In the genomic region with DNA sequence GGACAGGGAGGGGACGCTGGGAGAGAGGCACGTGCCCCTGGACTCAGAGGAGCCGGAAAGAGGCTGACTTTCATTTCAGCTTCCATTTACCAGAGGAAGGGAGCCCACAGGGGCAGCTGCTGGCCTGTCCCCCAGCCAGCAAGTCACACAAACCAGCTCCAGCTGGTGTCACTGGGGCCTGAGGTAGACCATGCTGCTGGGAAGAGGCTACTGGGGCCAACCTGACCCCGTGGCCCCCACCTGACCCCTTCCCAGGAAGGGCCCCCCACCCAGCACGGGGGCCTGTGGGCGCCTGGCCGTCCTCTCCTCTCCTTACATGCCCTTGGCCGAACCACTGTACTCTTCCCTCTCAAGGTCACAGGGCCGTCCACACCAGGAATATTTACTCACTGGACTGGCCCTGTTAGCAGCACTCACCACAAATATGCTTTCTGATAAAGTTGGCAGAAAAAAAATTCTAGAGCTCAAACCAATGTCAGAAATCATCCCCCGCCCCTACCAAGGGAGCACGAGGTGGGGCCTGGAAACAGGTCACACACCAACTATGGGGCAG, we compare ENCODE assay signal across 1 cellular context.
TF ChIP-seq lines count a peak whose summit lies in the region.

No MANE protein-coding gene starts in this region.

TF ChIP-seq in HepG2, 621 proteins besides CTCF, POLR2A, EP300 and RAD21 (continued from another document and continues in another):
- TF ChIP-seq, protein P1, sequence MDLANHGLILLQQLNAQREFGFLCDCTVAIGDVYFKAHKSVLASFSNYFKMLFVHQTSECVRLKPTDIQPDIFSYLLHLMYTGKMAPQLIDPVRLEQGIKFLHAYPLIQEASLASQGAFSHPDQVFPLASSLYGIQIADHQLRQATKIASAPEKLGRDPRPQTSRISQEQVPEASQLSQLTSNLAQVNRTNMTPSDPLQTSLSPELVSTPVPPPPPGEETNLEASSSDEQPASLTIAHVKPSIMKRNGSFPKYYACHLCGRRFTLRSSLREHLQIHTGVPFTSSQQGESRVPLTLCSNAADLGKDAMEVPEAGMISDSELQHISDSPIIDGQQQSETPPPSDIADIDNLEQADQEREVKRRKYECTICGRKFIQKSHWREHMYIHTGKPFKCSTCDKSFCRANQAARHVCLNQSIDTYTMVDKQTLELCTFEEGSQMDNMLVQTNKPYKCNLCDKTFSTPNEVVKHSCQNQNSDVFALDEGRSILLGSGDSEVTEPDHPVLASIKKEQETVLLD (CRISPR knock-in tag; IDR thresholded peaks at IDR 0.05; ENCODE audit: low read depth): no peak
- TF ChIP-seq ZNF547 (CRISPR knock-in tag; IDR thresholded peaks at IDR 0.05): no peak
- no peak for TF ChIP-seq PHF5A (CRISPR knock-in tag; IDR thresholded peaks at IDR 0.05; ENCODE audit: low read depth, unreplicated experiment)
- no peak for TF ChIP-seq ZNF572 (CRISPR knock-in tag; IDR thresholded peaks at IDR 0.05)
- TF ChIP-seq ZNF326 (CRISPR knock-in tag; IDR thresholded peaks at IDR 0.05; ENCODE audit: borderline replicate concordance): no peak
- TF ChIP-seq HNRNPLL (IDR thresholded peaks at IDR 0.05; ENCODE audit: low read depth, low read length, poor library complexity, severe bottlenecking): no peak
- no peak for TF ChIP-seq ARNT (IDR thresholded peaks at IDR 0.05)
- TF ChIP-seq ZNF468 (CRISPR knock-in tag; IDR thresholded peaks at IDR 0.05): no peak
- peak; percentile 42; the same call in 1 of the 2 replicates for TF ChIP-seq RNF2 (conservative IDR thresholded peaks at IDR 0.05; ENCODE audit: low read depth)
- TF ChIP-seq MAFK (conservative IDR thresholded peaks at IDR 0.05 in 1 of 2, IDR thresholded peaks at IDR 0.05 in 1 of 2; ENCODE audit: low read length in 2 of 2): no peak
- no peak for TF ChIP-seq EZH2 (conservative IDR thresholded peaks at IDR 0.05; ENCODE audit: low read depth, low read length)
- no peak; the same call in 1 of the 2 replicates for TF ChIP-seq MXD4 (CRISPR knock-in tag; IDR thresholded peaks at IDR 0.05)
- TF ChIP-seq GABPA (IDR thresholded peaks at IDR 0.05; ENCODE audit: low read depth, low read length): no peak
- TF ChIP-seq GABPA (CRISPR knock-in tag; IDR thresholded peaks at IDR 0.05; ENCODE audit: low read depth): no peak; the same call in 1 of the 2 replicates
- TF ChIP-seq ZBTB46 (CRISPR knock-in tag; IDR thresholded peaks at IDR 0.05; ENCODE audit: borderline replicate concordance): no peak
- no peak for TF ChIP-seq PTBP1 (IDR thresholded peaks at IDR 0.05; ENCODE audit: low read depth, low read length, poor library complexity, severe bottlenecking)
- TF ChIP-seq POLR2AphosphoS5 (IDR thresholded peaks at IDR 0.05; ENCODE audit: low read depth, low read length): no peak
- peak; percentile 90 for TF ChIP-seq ZBTB7A (CRISPR knock-in tag; IDR thresholded peaks at IDR 0.05)
- no peak for TF ChIP-seq MXD1 (CRISPR knock-in tag; IDR thresholded peaks at IDR 0.05)
- no peak for TF ChIP-seq TCF12 (IDR thresholded peaks at IDR 0.05)
- TF ChIP-seq TCF12 (CRISPR knock-in tag; IDR thresholded peaks at IDR 0.05): 0 out of 2 replicates have a peak, but pooled peaks have one; percentile 30
- TF ChIP-seq ZNF414 (CRISPR knock-in tag; IDR thresholded peaks at IDR 0.05): peak; percentile 86; the same call in 1 of the 2 replicates
- no peak for TF ChIP-seq ZNF274 (CRISPR knock-in tag; IDR thresholded peaks at IDR 0.05)
- TF ChIP-seq YEATS4 (CRISPR knock-in tag; IDR thresholded peaks at IDR 0.05; ENCODE audit: borderline replicate concordance): no peak; the same call in 1 of the 2 replicates
- TF ChIP-seq NR2C2 (CRISPR knock-in tag; IDR thresholded peaks at IDR 0.05; ENCODE audit: borderline replicate concordance): no peak
- TF ChIP-seq ZNF142 (CRISPR knock-in tag; IDR thresholded peaks at IDR 0.05): no peak
- TF ChIP-seq HOXA7 (CRISPR knock-in tag; IDR thresholded peaks at IDR 0.05): no peak
- no peak for TF ChIP-seq ZBTB14 (CRISPR knock-in tag; IDR thresholded peaks at IDR 0.05)
- TF ChIP-seq, protein P2, sequence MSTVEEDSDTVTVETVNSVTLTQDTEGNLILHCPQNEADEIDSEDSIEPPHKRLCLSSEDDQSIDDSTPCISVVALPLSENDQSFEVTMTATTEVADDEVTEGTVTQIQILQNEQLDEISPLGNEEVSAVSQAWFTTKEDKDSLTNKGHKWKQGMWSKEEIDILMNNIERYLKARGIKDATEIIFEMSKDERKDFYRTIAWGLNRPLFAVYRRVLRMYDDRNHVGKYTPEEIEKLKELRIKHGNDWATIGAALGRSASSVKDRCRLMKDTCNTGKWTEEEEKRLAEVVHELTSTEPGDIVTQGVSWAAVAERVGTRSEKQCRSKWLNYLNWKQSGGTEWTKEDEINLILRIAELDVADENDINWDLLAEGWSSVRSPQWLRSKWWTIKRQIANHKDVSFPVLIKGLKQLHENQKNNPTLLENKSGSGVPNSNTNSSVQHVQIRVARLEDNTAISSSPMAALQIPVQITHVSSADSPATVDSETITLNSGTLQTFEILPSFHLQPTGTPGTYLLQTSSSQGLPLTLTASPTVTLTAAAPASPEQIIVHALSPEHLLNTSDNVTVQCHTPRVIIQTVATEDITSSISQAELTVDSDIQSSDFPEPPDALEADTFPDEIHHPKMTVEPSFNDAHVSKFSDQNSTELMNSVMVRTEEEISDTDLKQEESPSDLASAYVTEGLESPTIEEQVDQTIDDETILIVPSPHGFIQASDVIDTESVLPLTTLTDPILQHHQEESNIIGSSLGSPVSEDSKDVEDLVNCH (CRISPR knock-in tag; IDR thresholded peaks at IDR 0.05): no peak
- TF ChIP-seq, protein P3, sequence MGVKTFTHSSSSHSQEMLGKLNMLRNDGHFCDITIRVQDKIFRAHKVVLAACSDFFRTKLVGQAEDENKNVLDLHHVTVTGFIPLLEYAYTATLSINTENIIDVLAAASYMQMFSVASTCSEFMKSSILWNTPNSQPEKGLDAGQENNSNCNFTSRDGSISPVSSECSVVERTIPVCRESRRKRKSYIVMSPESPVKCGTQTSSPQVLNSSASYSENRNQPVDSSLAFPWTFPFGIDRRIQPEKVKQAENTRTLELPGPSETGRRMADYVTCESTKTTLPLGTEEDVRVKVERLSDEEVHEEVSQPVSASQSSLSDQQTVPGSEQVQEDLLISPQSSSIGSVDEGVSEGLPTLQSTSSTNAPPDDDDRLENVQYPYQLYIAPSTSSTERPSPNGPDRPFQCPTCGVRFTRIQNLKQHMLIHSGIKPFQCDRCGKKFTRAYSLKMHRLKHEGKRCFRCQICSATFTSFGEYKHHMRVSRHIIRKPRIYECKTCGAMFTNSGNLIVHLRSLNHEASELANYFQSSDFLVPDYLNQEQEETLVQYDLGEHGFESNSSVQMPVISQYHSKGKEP (CRISPR knock-in tag; IDR thresholded peaks at IDR 0.05): no peak
- no peak for TF ChIP-seq CENPT (CRISPR knock-in tag; IDR thresholded peaks at IDR 0.05; ENCODE audit: low read depth)
- no peak for TF ChIP-seq ZNF766 (CRISPR knock-in tag; IDR thresholded peaks at IDR 0.05; ENCODE audit: borderline replicate concordance)
- TF ChIP-seq ZNF30 (CRISPR knock-in tag; IDR thresholded peaks at IDR 0.05): no peak
- TF ChIP-seq HOXD1 (CRISPR knock-in tag; IDR thresholded peaks at IDR 0.05): no peak
- TF ChIP-seq ZSCAN25 (CRISPR knock-in tag; IDR thresholded peaks at IDR 0.05): no peak
- peak; percentile 66 for TF ChIP-seq GABPB1 (CRISPR knock-in tag; IDR thresholded peaks at IDR 0.05)
- TF ChIP-seq, protein P4, sequence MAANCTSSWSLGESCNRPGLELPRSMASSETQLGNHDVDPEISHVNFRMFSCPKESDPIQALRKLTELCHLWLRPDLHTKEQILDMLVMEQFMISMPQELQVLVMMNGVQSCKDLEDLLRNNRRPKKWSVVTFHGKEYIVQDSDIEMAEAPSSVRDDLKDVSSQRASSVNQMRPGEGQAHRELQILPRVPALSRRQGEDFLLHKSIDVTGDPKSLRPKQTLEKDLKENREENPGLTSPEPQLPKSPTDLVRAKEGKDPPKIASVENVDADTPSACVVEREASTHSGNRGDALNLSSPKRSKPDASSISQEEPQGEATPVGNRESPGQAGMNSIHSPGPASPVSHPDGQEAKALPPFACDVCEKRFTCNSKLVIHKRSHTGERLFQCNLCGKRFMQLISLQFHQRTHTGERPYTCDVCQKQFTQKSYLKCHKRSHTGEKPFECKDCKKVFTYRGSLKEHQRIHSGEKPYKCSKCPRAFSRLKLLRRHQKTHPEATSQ (CRISPR knock-in tag; IDR thresholded peaks at IDR 0.05; ENCODE audit: borderline replicate concordance): no peak
- TF ChIP-seq KDM1A (CRISPR knock-in tag; IDR thresholded peaks at IDR 0.05): no peak
- 0 out of 2 replicates have a peak, but pooled peaks have one; percentile 37 for TF ChIP-seq ZNF563 (CRISPR knock-in tag; IDR thresholded peaks at IDR 0.05)
- TF ChIP-seq FOSL2 (CRISPR knock-in tag; IDR thresholded peaks at IDR 0.05): no peak; the same call in 1 of the 2 replicates
- peak; percentile 5 for TF ChIP-seq ZNF331 (CRISPR knock-in tag; IDR thresholded peaks at IDR 0.05)
- TF ChIP-seq ZKSCAN8 (CRISPR knock-in tag; IDR thresholded peaks at IDR 0.05; ENCODE audit: borderline replicate concordance): 0 out of 2 replicates have a peak, but pooled peaks have one; percentile 26
- no peak for TF ChIP-seq AKAP8 (CRISPR knock-in tag; IDR thresholded peaks at IDR 0.05)
- no peak for TF ChIP-seq ZNF839 (CRISPR knock-in tag; IDR thresholded peaks at IDR 0.05; ENCODE audit: borderline replicate concordance)
- TF ChIP-seq KMT2B (CRISPR knock-in tag; IDR thresholded peaks at IDR 0.05): 0 out of 2 replicates have a peak, but pooled peaks have one; percentile 21
- no peak for TF ChIP-seq CREB3 (CRISPR knock-in tag; IDR thresholded peaks at IDR 0.05)
